Comparison of ENCODE assay signal across 20 cellular contexts in the genomic region with DNA sequence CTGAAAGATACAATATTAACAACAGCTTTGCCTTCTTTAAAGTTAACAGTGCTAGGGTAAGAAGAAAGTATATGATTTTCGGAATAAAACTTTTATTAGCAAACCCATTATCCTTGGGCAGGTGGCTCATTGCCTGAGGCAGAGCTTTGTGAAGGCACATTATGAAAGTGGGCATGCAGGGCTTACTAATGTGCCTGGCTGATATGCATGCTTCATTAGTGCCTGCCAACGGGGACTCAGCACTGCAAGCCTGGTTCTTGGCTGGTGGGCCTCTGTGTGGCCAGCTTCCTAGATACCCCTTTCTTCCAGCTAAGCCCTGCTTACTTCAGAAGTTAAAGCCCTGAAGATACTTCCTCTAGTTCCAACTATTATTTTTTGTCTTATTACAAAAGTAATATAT.
"Had no signal": no experiment of that assay in that cellular context is flagged by ENCODE, and none has a peak within 500 bp of the region (broad histone marks: within the 10 kb centered on the region; RNA-seq: fewer than 3 reads in every experiment).

No MANE protein-coding gene starts in this region.

- DNase-seq: immature natural killer cell; kidney; lower lobe of right lung; mammary epithelial cell; mesenchymal stem cell; naive thymus-derived CD8-positive, alpha-beta T cell; psoas muscle; right lobe of liver; stimulated activated CD4-positive, alpha-beta T cell treated with anti-CD3 and anti-CD28 coated beads, Interleukin-1b, Interleukin-23, amount 100 ng/mL, for 48 hours; stimulated activated CD4-positive, alpha-beta T cell treated with anti-CD3 and anti-CD28 coated beads, Interleukin-2, amount 100 ng/mL, for 48 hours; stimulated activated CD4-positive, alpha-beta T cell treated with anti-CD3 and anti-CD28 coated beads, Interleukin-4, amount 100 ng/mL, for 4 hours; stimulated activated CD8-positive, alpha-beta memory T cell treated with anti-CD3 and anti-CD28 coated beads, Interleukin-4, amount 100 ng/mL, for 48 hours; stimulated activated naive CD4-positive, alpha-beta T cell treated with Interleukin-2 at 50 U/mL for 16 hours; stimulated activated naive CD8-positive, alpha-beta T cell treated with anti-CD3 and anti-CD28 coated beads, Interleukin-15, amount 100 ng/mL, for 72 hours; upper lobe of left lung had no signal

- H3K9me3 ChIP-seq: lower lobe of right lung, psoas muscle, right atrium auricular region, right lobe of liver, upper lobe of left lung, vagina had no signal

- H3K4me1 ChIP-seq: lower lobe of right lung, parathyroid adenoma, psoas muscle, right atrium auricular region, right lobe of liver, tibial nerve, upper lobe of left lung, vagina had no signal

- H3K4me3 ChIP-seq: lower lobe of right lung, psoas muscle, right atrium auricular region, right lobe of liver, smooth muscle cell, tibial nerve, upper lobe of left lung, vagina had no signal

- H3K27me3 ChIP-seq: right atrium auricular region, right lobe of liver, tibial nerve, upper lobe of left lung, vagina had no signal

- H3K36me3 ChIP-seq: lower lobe of right lung, right atrium auricular region, right lobe of liver, tibial nerve, upper lobe of left lung, vagina had no signal
